8 cellular contexts compared by ENCODE assay signal in the genomic region with DNA sequence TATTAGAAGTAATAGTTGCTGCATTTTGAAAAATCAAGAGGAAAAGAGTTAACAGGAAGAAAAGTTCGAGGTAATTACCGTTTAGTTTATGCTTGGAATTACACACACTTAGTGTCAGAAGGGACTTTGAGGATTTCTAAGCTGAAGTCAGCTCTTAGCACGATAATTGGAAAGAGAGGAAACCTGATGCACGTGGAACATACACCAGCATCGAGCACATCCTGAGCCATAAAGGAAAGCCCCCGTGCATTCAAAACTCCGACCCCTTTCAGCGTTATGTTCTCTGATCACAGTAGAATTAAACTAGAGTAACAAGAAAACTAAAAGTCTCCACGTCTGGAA. TPM values are rescaled to one million over a fixed set of nuclear protein-coding genes. Genes with fewer than 3 reads are reported as not detected.
DNase-seq lines count a peak whose midpoint lies in the region; ATAC-seq and TF ChIP-seq lines count a peak whose summit lies in the region.

No MANE protein-coding gene starts in this region.

- ATAC-seq in HG03103 (IDR thresholded peaks at IDR 0.05; ENCODE audit: low read depth, unreplicated experiment), result peak; percentile 8
- peak; percentile 34 for ATAC-seq in activated CD8-positive, alpha-beta T cell treated with anti-CD3 and anti-CD28 coated beads for 36 hours

- H3K27me3 ChIP-seq in kidney epithelial cell (ENCODE audit: control insufficient read depth, insufficient read depth, low read length) (no peaks in the 10 kb centered on the region), tibial nerve (no peaks in the 10 kb centered on the region)

- H3K4me3 Mint-ChIP-seq in activated CD8-positive, alpha-beta T cell treated with anti-CD3 and anti-CD28 coated beads for 36 hours, result peak overlapping the region; percentile 97

- H3K27me3 Mint-ChIP-seq in activated CD8-positive, alpha-beta T cell treated with anti-CD3 and anti-CD28 coated beads for 36 hours, result peaks cover 3% of the 10 kb centered on the region

- no peak for TF ChIP-seq EP300 in tibial nerve (IDR thresholded peaks at IDR 0.05)

- peaks cover 40% of the 10 kb centered on the region for H3K4me1 Mint-ChIP-seq in activated CD8-positive, alpha-beta T cell treated with anti-CD3 and anti-CD28 coated beads for 36 hours (ENCODE audit: low read depth)

- peaks cover 5% of the 10 kb centered on the region for H3K36me3 Mint-ChIP-seq in activated CD8-positive, alpha-beta T cell treated with anti-CD3 and anti-CD28 coated beads for 36 hours (ENCODE audit: low read depth)

- peak overlapping the region; percentile 80 for H3K27ac Mint-ChIP-seq in activated CD8-positive, alpha-beta T cell treated with anti-CD3 and anti-CD28 coated beads for 36 hours

- H3K9me3 ChIP-seq in tibial nerve, result no peaks in the 10 kb centered on the region

- TF ChIP-seq CTCF in activated CD8-positive, alpha-beta T cell treated with anti-CD3 and anti-CD28 coated beads for 36 hours (IDR thresholded peaks at IDR 0.05), result no peak
- TF ChIP-seq CTCF in kidney epithelial cell (IDR thresholded peaks at IDR 0.05; ENCODE audit: insufficient read depth, low read length, poor library complexity, severe bottlenecking) (no peak), tibial nerve (IDR thresholded peaks at IDR 0.05) (no peak)

- no peaks in the 10 kb centered on the region for H3K36me3 ChIP-seq in kidney epithelial cell (ENCODE audit: control insufficient read depth, insufficient read depth, low read length)
- no peaks in the 10 kb centered on the region for H3K36me3 ChIP-seq in tibial nerve

- POLR2A ChIA-PET in activated CD8-positive, alpha-beta T cell treated with anti-CD3 and anti-CD28 coated beads for 36 hours (lab: Charles Lee), result interaction anchor here (1.2 kb wide), 1 partner anchor 25 kb away, joined by 3 read pairs; no protein-coding TSS in a partner anchor

- H3K27ac ChIP-seq in tibial nerve, result peak overlapping the region in 2 of 4 donors; percentile 81 to 90

- H3K9me3 Mint-ChIP-seq in activated CD8-positive, alpha-beta T cell treated with anti-CD3 and anti-CD28 coated beads for 36 hours, result no peaks in the 10 kb centered on the region

- 0 to 1% methylated on average over 9 of the region's 9 CpGs for WGBS in tibial nerve, 2 donors

- CTCF ChIA-PET in activated CD8-positive, alpha-beta T cell treated with anti-CD3 and anti-CD28 coated beads for 36 hours (lab: Charles Lee), result interaction anchor here (1.1 to 2.1 kb wide), 2 partner anchors 13 to 1263 kb away, joined by 3 to 13 read pairs; no protein-coding TSS in a partner anchor

- H3K4me3 ChIP-seq in kidney epithelial cell (ENCODE audit: low read depth, low read length) (peak overlapping the region; percentile 67), tibial nerve (peak overlapping the region; percentile 11 to 88 (median 78))

- H3K4me1 ChIP-seq in tibial nerve, result peaks cover 0 to 30% (median 2%) of the 10 kb centered on the region in 4 donors

- peak; percentile 4 for DNase-seq in stimulated activated CD4-positive, alpha-beta T cell treated with anti-CD3 and anti-CD28 coated beads, Interleukin-15, amount 100 ng/mL, for 24 hours
- DNase-seq in stimulated activated CD4-positive, alpha-beta T cell treated with anti-CD3 and anti-CD28 coated beads, Interleukin-1b, Interleukin-23, amount 100 ng/mL, for 48 hours, result no peak
- peak; percentile 28 for DNase-seq in activated CD8-positive, alpha-beta T cell treated with anti-CD3 and anti-CD28 coated beads for 36 hours
- DNase-seq in kidney epithelial cell (ENCODE audit: low read depth) (no peak), tibial nerve (ENCODE audit: low spot score in 2 of 2) (no peak), MV-4-11 (lab: John Stamatoyannopoulos, UW) (no peak)
- DNase-seq in stimulated activated CD4-positive, alpha-beta T cell treated with anti-CD3 and anti-CD28 coated beads, Interleukin-4, amount 100 ng/mL, for 4 hours, result no peak

- TF ChIP-seq POLR2A in tibial nerve (IDR thresholded peaks at IDR 0.05), result no peak

- intact Hi-C loops in activated CD8-positive, alpha-beta T cell treated with anti-CD3 and anti-CD28 coated beads for 36 hours (cut with micrococcal nuclease), result no loop called here

RNA-seq across cellular contexts. Expression of a gene that starts 0.4 kb away (rescaled TPM):
- total RNA-seq in activated CD8-positive, alpha-beta T cell treated with anti-CD3 and anti-CD28 coated beads for 36 hours, result 10 to 100 TPM; 10.2 to 11.4 TPM
- total RNA-seq in kidney epithelial cell, result 69.0 and 79.0 TPM in 2 replicates
- 10 to 100 TPM; 12.9 to 30.4 (median 16.2) TPM for total RNA-seq in tibial nerve

Comparison
In these comparisons a context has a peak if more than half of its experiments do, and no peak if none do; other contexts are left out.
1. DNase-seq: peak in stimulated activated CD4-positive, alpha-beta T cell treated with anti-CD3 and anti-CD28 coated beads, Interleukin-15, amount 100 ng/mL, for 24 hours (single experiment) and activated CD8-positive, alpha-beta T cell treated with anti-CD3 and anti-CD28 coated beads for 36 hours (single experiment); none in stimulated activated CD4-positive, alpha-beta T cell treated with anti-CD3 and anti-CD28 coated beads, Interleukin-1b, Interleukin-23, amount 100 ng/mL, for 48 hours (single experiment), kidney epithelial cell (single experiment), tibial nerve (0 of 2), MV-4-11 (single experiment) and stimulated activated CD4-positive, alpha-beta T cell treated with anti-CD3 and anti-CD28 coated beads, Interleukin-4, amount 100 ng/mL, for 4 hours (0 of 2).